Comparison of ENCODE assay signal across 8 cellular contexts in the genomic region with DNA sequence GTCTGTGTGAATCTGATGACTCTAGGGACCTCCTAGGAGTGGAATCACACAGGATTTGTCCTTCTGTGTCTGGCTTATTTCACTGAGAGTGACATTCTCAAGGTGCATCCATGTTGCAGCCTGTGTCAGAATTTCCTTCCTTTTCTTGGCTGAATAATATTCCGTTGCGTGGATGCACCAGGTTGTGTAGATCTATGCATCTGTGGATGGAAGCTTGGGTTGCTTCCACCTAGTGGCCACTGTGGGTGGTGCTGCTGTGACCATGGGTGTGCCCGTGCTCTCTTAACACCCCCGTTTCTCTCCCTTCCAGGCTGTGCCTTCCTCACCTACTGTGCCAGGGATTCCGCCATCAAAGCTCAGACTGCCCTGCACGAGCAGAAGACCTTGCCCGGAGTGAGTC. TPM values are rescaled to one million over a fixed set of nuclear protein-coding genes. Genes with fewer than 3 reads are reported as not detected.
A peak's percentile ranks its signal among the peaks of the same experiment; 100 is the strongest.
DNase-seq lines count a peak whose midpoint lies in the region; ATAC-seq and TF ChIP-seq lines count a peak whose summit lies in the region.

No MANE protein-coding gene starts in this region.

- H3K27me3 Mint-ChIP-seq in CD14-positive monocyte (ENCODE audit: low read depth in 3 of 3): peaks cover 7 to 17% (median 9%) of the 10 kb centered on the region in 3 donors
- peaks cover 21% of the 10 kb centered on the region for H3K27me3 Mint-ChIP-seq in activated T-cell treated with anti-CD3 and anti-CD28 coated beads, Interleukin-2, amount 50 U/mL, for 4 hours (ENCODE audit: low read depth)
- H3K27me3 Mint-ChIP-seq in immature natural killer cell (ENCODE audit: low read depth in 3 of 3): peaks cover 5 to 7% (median 6%) of the 10 kb centered on the region in 3 donors
- H3K27me3 Mint-ChIP-seq in type B pancreatic cell: peaks cover 15% of the 10 kb centered on the region

- TF ChIP-seq CTCF in CD14-positive monocyte (IDR thresholded peaks at IDR 0.05): peak; percentile 75
- peak; percentile 57 for TF ChIP-seq CTCF in type B pancreatic cell (conservative IDR thresholded peaks at IDR 0.05)

- H3K4me1 Mint-ChIP-seq in CD14-positive monocyte (no peaks in the 10 kb centered on the region), immature natural killer cell (no peaks in the 10 kb centered on the region), type B pancreatic cell (ENCODE audit: unreplicated experiment) (no peaks in the 10 kb centered on the region)
- H3K4me1 Mint-ChIP-seq in activated T-cell treated with anti-CD3 and anti-CD28 coated beads, Interleukin-2, amount 50 U/mL, for 4 hours (ENCODE audit: low read depth): no peaks in the 10 kb centered on the region

- peak; percentile 77 to 79 for ATAC-seq in activated T-cell treated with anti-CD3 and anti-CD28 coated beads, Interleukin-2, amount 50 U/mL, for 4 hours
- no peak for ATAC-seq in HG03378 (IDR thresholded peaks at IDR 0.05; ENCODE audit: unreplicated experiment)

- H3K9me3 Mint-ChIP-seq in CD14-positive monocyte (peaks cover 3 to 14% (median 13%) of the 10 kb centered on the region in 7 donors), immature natural killer cell (peaks cover 0 to 6% (median 2%) of the 10 kb centered on the region in 6 donors), type B pancreatic cell (no peaks in the 10 kb centered on the region)
- peaks cover 4% of the 10 kb centered on the region for H3K9me3 Mint-ChIP-seq in activated T-cell treated with anti-CD3 and anti-CD28 coated beads, Interleukin-2, amount 50 U/mL, for 4 hours

- H3K27ac Mint-ChIP-seq in CD14-positive monocyte (no peak overlapping the region), immature natural killer cell (no peak overlapping the region), type B pancreatic cell (no peak overlapping the region)

- H3K36me3 Mint-ChIP-seq in CD14-positive monocyte (no peaks in the 10 kb centered on the region), immature natural killer cell (no peaks in the 10 kb centered on the region), type B pancreatic cell (no peaks in the 10 kb centered on the region)
- no peaks in the 10 kb centered on the region for H3K36me3 Mint-ChIP-seq in activated T-cell treated with anti-CD3 and anti-CD28 coated beads, Interleukin-2, amount 50 U/mL, for 4 hours (ENCODE audit: insufficient read depth)

- intact Hi-C loops in CD14-positive monocyte (cut with micrococcal nuclease): no loop called here

- DNase-seq in CD14-positive monocyte (ENCODE audit: low spot score) (no peak), LoVo (ENCODE audit: low spot score) (peak; percentile 7), immature natural killer cell (peak in 2 of 3 donors; percentile 18 to 19), type B pancreatic cell (ENCODE audit: extremely low spot score, unreplicated experiment) (no peak), medulla oblongata (ENCODE audit: extremely low spot score) (no peak), SIG-M5 (lab: John Stamatoyannopoulos, UW) (no peak)
- peak; percentile 31 for DNase-seq in activated T-cell treated with anti-CD3 and anti-CD28 coated beads, Interleukin-2, amount 50 U/mL, for 4 hours

- H3K4me3 Mint-ChIP-seq in CD14-positive monocyte (no peak overlapping the region), immature natural killer cell (no peak overlapping the region), type B pancreatic cell (no peak overlapping the region)
- no peak overlapping the region for H3K4me3 Mint-ChIP-seq in activated T-cell treated with anti-CD3 and anti-CD28 coated beads, Interleukin-2, amount 50 U/mL, for 4 hours

RNA-seq across cellular contexts. Expression of a gene that starts 26.2 kb away (rescaled TPM):
- polyA plus RNA-seq in CD14-positive monocyte (not detected), immature natural killer cell (not detected)
- total RNA-seq in activated T-cell treated with anti-CD3 and anti-CD28 coated beads, Interleukin-2, amount 50 U/mL, for 4 hours: under 1 TPM in 2 of 3 donors, not detected in 1; 0.05 to 0.38 TPM
- 0.50 and 2.6 TPM in 2 replicates for total RNA-seq in type B pancreatic cell (ENCODE audit: low replicate concordance)

Comparison
In these comparisons a context has a peak if more than half of its experiments do, and no peak if none do; other contexts are left out.
1. DNase-seq: peak in LoVo (single experiment), activated T-cell treated with anti-CD3 and anti-CD28 coated beads, Interleukin-2, amount 50 U/mL, for 4 hours (single experiment) and immature natural killer cell (2 of 3); none in CD14-positive monocyte (single experiment), type B pancreatic cell (single experiment), medulla oblongata (single experiment) and SIG-M5 (single experiment).